In the genomic region with DNA sequence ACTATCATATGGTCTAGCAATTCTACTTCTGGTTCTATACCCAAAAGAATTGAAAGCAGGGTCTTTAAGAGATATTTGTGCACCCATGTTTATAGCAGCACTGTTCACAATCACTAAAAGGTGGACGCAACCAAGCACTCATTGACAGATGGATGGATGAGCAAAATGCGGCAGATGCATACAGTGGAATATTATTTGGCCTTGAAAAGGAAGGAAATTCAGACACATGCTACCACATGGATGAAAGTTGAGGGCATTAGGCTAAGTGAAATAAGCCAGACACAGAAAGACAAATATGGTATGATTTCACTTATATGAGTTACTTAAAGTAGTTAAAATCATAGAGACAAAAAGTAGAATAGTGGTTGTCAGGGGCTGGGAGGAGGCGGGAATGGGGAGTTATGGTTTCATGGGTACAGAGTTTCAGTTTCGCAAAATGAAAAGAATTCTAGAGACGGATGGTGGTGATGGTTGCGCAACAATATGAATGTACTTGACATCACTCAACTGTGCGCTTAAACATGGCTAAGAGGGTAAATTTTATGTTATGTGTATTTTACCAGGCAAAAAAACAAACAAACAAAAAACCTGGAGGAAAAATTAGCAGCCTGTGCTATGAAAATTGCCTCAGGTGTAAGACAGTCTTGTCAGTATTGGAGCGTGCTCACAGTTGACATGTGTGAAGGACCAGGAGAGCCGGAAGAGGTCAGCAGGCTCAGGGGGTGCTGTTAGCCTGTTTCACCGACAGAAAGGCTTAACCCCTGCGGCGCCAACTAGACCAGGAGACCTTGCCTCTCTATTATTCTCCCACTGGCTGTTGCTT, we compare ENCODE assay signal across 13 cellular contexts. TPM values are rescaled to one million over a fixed set of nuclear protein-coding genes. Genes with fewer than 3 reads are reported as not detected.
DNase-seq lines count a peak whose midpoint lies in the region; ATAC-seq and TF ChIP-seq lines count a peak whose summit lies in the region.
"Had no signal": no experiment of that assay in that cellular context is flagged by ENCODE, and none has a peak within 500 bp of the region (broad histone marks: within the 10 kb centered on the region; RNA-seq: fewer than 3 reads in every experiment).

No MANE protein-coding gene starts in this region.

- H3K27ac Mint-ChIP-seq in activated T-helper 1 cell treated with anti-CD3 and anti-CD28 coated beads, Interleukin-12 subunit alpha, Interleukin-12 subunit beta, Interleukin-2, Interleukin-4 antibody, amounts not matched to agents 30 ng/mL and 10 ng/mL and 1 ng/mL, durations not matched to agents 14 hours and 24 hours and 36 hours: peak overlapping the region; percentile 88
- peak overlapping the region; percentile 84 to 100 (median 95) for H3K27ac Mint-ChIP-seq in naive thymus-derived CD4-positive, alpha-beta T cell

- H3K27ac ChIP-seq in naive thymus-derived CD4-positive, alpha-beta T cell (ENCODE audit: low read depth, low read length): peak overlapping the region; percentile 96
- H3K27ac ChIP-seq: esophagus muscularis mucosa, vagina had no signal

- H3K4me3 ChIP-seq in NB4 (ENCODE audit: low read depth, low read length): no peak overlapping the region
- peak overlapping the region; percentile 35 for H3K4me3 ChIP-seq in naive thymus-derived CD4-positive, alpha-beta T cell (ENCODE audit: low read length)
- H3K4me3 ChIP-seq: esophagus muscularis mucosa, vagina had no signal

- intact Hi-C loops in activated T-helper 1 cell treated with anti-CD3 and anti-CD28 coated beads, Interleukin-12 subunit alpha, Interleukin-12 subunit beta, Interleukin-2, Interleukin-4 antibody, amounts not matched to agents 30 ng/mL and 10 ng/mL and 1 ng/mL, durations not matched to agents 14 hours and 24 hours and 36 hours (cut with micrococcal nuclease): loop anchor here (1.0 to 2.0 kb wide), 7 partner anchors 9 to 271 kb away; a partner anchor contains a TSS
- intact Hi-C loops in naive thymus-derived CD4-positive, alpha-beta T cell (cut with micrococcal nuclease): loop anchor here (1.0 to 5.0 kb wide), 7 partner anchors 7 to 45 kb away; a partner anchor contains a TSS

- no peaks in the 10 kb centered on the region for H3K9me3 ChIP-seq in naive thymus-derived CD4-positive, alpha-beta T cell (ENCODE audit: control insufficient read depth in 2 of 3, low read length in 3 of 3)
- H3K9me3 ChIP-seq: esophagus muscularis mucosa, vagina had no signal

- H3K9me3 Mint-ChIP-seq in activated T-helper 1 cell treated with anti-CD3 and anti-CD28 coated beads, Interleukin-12 subunit alpha, Interleukin-12 subunit beta, Interleukin-2, Interleukin-4 antibody, amounts not matched to agents 30 ng/mL and 10 ng/mL and 1 ng/mL, durations not matched to agents 14 hours and 24 hours and 36 hours: no peaks in the 10 kb centered on the region
- peaks cover 0 to 1% (median 0%) of the 10 kb centered on the region in 11 donors for H3K9me3 Mint-ChIP-seq in naive thymus-derived CD4-positive, alpha-beta T cell

- H3K36me3 Mint-ChIP-seq in activated T-helper 1 cell treated with anti-CD3 and anti-CD28 coated beads, Interleukin-12 subunit alpha, Interleukin-12 subunit beta, Interleukin-2, Interleukin-4 antibody, amounts not matched to agents 30 ng/mL and 10 ng/mL and 1 ng/mL, durations not matched to agents 14 hours and 24 hours and 36 hours (ENCODE audit: low read depth): peaks cover 54% of the 10 kb centered on the region
- peaks cover 0 to 44% (median 16%) of the 10 kb centered on the region in 5 donors for H3K36me3 Mint-ChIP-seq in naive thymus-derived CD4-positive, alpha-beta T cell

- peak; percentile 42 for ATAC-seq in naive thymus-derived CD4-positive, alpha-beta T cell
- ATAC-seq in HG03520 (IDR thresholded peaks at IDR 0.05; ENCODE audit: unreplicated experiment) (no peak), GM18873 (IDR thresholded peaks at IDR 0.05; ENCODE audit: low FRiP score, unreplicated experiment) (no peak)

- in situ Hi-C loops in G401 (cut with HindIII; ENCODE audit: low sequenced_read_pairs): no loop called here

- H3K36me3 ChIP-seq in naive thymus-derived CD4-positive, alpha-beta T cell (ENCODE audit: control insufficient read depth in 2 of 3, insufficient read depth in 3 of 3, low read length in 3 of 3): peaks cover 12 to 33% (median 13%) of the 10 kb centered on the region in 3 experiments
- H3K36me3 ChIP-seq: esophagus muscularis mucosa, vagina had no signal

- TF ChIP-seq CTCF in NB4 (IDR thresholded peaks at IDR 0.05; ENCODE audit: low read depth, low read length): no peak

- no peaks in the 10 kb centered on the region for H3K27me3 Mint-ChIP-seq in activated T-helper 1 cell treated with anti-CD3 and anti-CD28 coated beads, Interleukin-12 subunit alpha, Interleukin-12 subunit beta, Interleukin-2, Interleukin-4 antibody, amounts not matched to agents 30 ng/mL and 10 ng/mL and 1 ng/mL, durations not matched to agents 14 hours and 24 hours and 36 hours (ENCODE audit: insufficient read depth)
- H3K27me3 Mint-ChIP-seq in naive thymus-derived CD4-positive, alpha-beta T cell: no peaks in the 10 kb centered on the region

- DNase-seq in G401 (ENCODE audit: low spot score) (peak; percentile 56), NB4 (ENCODE audit: low read depth) (peak; percentile 26), HK-2 (ENCODE audit: unreplicated experiment) (no peak), NCI-H2029 treated with DMSO at 0.1 percent for 48 hours (lab: John Stamatoyannopoulos, UW) (no peak)
- DNase-seq in activated T-helper 1 cell treated with anti-CD3 and anti-CD28 coated beads, Interleukin-12 subunit alpha, Interleukin-12 subunit beta, Interleukin-2, Interleukin-4 antibody, amounts not matched to agents 30 ng/mL and 10 ng/mL and 1 ng/mL, durations not matched to agents 14 hours and 24 hours and 36 hours (ENCODE audit: low spot score): no peak
- peak in 6 of 9 donors; percentile 46 to 69 (median 54) for DNase-seq in naive thymus-derived CD4-positive, alpha-beta T cell
- DNase-seq: OCI-M1 had no signal

- CTCF ChIA-PET in naive thymus-derived CD4-positive, alpha-beta T cell (lab: Charles Lee): interaction anchor here (1.6 to 1.8 kb wide), 2 partner anchors 14 kb away, joined by 4 to 7 read pairs; no protein-coding TSS in a partner anchor

- H3K4me1 ChIP-seq in naive thymus-derived CD4-positive, alpha-beta T cell (ENCODE audit: control insufficient read depth in 2 of 2, insufficient read depth in 2 of 2, low read length in 2 of 2): peaks cover 49 to 94% of the 10 kb centered on the region in 2 donors
- H3K4me1 ChIP-seq: esophagus muscularis mucosa, vagina had no signal

- no peak for TF ChIP-seq POLR2A in NB4 (IDR thresholded peaks at IDR 0.05; ENCODE audit: extremely low read depth, insufficient read length)

- H3K27me3 ChIP-seq in naive thymus-derived CD4-positive, alpha-beta T cell (ENCODE audit: control insufficient read depth in 2 of 2, insufficient read depth in 2 of 2, low read length in 2 of 2): no peaks in the 10 kb centered on the region
- H3K27me3 ChIP-seq: vagina had no signal

- H3K4me3 Mint-ChIP-seq in activated T-helper 1 cell treated with anti-CD3 and anti-CD28 coated beads, Interleukin-12 subunit alpha, Interleukin-12 subunit beta, Interleukin-2, Interleukin-4 antibody, amounts not matched to agents 30 ng/mL and 10 ng/mL and 1 ng/mL, durations not matched to agents 14 hours and 24 hours and 36 hours: peak overlapping the region; percentile 70
- H3K4me3 Mint-ChIP-seq in naive thymus-derived CD4-positive, alpha-beta T cell: peak overlapping the region; percentile 75 to 88 (median 82)

- POLR2A ChIA-PET in naive thymus-derived CD4-positive, alpha-beta T cell (lab: Charles Lee): interaction anchor here (0.8 to 11.8 kb wide), 18 partner anchors 8 to 230 kb away, joined by 3 to 181 read pairs (median 8); a partner anchor contains a TSS

- H3K4me1 Mint-ChIP-seq in activated T-helper 1 cell treated with anti-CD3 and anti-CD28 coated beads, Interleukin-12 subunit alpha, Interleukin-12 subunit beta, Interleukin-2, Interleukin-4 antibody, amounts not matched to agents 30 ng/mL and 10 ng/mL and 1 ng/mL, durations not matched to agents 14 hours and 24 hours and 36 hours (ENCODE audit: low read depth): peaks cover 92% of the 10 kb centered on the region
- peaks cover 71 to 100% (median 95%) of the 10 kb centered on the region in 7 donors for H3K4me1 Mint-ChIP-seq in naive thymus-derived CD4-positive, alpha-beta T cell

RNA-seq across cellular contexts. Expression of a gene that starts 26.5 kb away (rescaled TPM):
- 9.3 and 11.3 TPM in 2 replicates for total RNA-seq in G401 (2014; rRNA removed; shearing (Covaris generic))
- 237 and 238 TPM in 2 replicates for total RNA-seq in activated T-helper 1 cell treated with anti-CD3 and anti-CD28 coated beads, Interleukin-12 subunit alpha, Interleukin-12 subunit beta, Interleukin-2, Interleukin-4 antibody, amounts not matched to agents 30 ng/mL and 10 ng/mL and 1 ng/mL, durations not matched to agents 14 hours and 24 hours and 36 hours
- total RNA-seq in naive thymus-derived CD4-positive, alpha-beta T cell: 100 to 1,000 TPM; 246 to 476 (median 336) TPM
- 100 to 1,000 TPM; 352 to 437 TPM for polyA plus RNA-seq in naive thymus-derived CD4-positive, alpha-beta T cell
- total RNA-seq: kidney epithelial cell, osteocyte had no signal

Comparison
In these comparisons a context has a peak if more than half of its experiments do, and no peak if none do; other contexts are left out.
1. DNase-seq: peak in G401 (single experiment), NB4 (single experiment) and naive thymus-derived CD4-positive, alpha-beta T cell (6 of 9); none in activated T-helper 1 cell treated with anti-CD3 and anti-CD28 coated beads, Interleukin-12 subunit alpha, Interleukin-12 subunit beta, Interleukin-2, Interleukin-4 antibody, amounts not matched to agents 30 ng/mL and 10 ng/mL and 1 ng/mL, durations not matched to agents 14 hours and 24 hours and 36 hours (single experiment), HK-2 (single experiment) and NCI-H2029 treated with DMSO at 0.1 percent for 48 hours (single experiment).
2. RNA of a gene that starts 26.5 kb away (total RNA-seq): 246 to 476 TPM in naive thymus-derived CD4-positive, alpha-beta T cell and 237 to 238 TPM in activated T-helper 1 cell treated with anti-CD3 and anti-CD28 coated beads, Interleukin-12 subunit alpha, Interleukin-12 subunit beta, Interleukin-2, Interleukin-4 antibody, amounts not matched to agents 30 ng/mL and 10 ng/mL and 1 ng/mL, durations not matched to agents 14 hours and 24 hours and 36 hours; 9.3 to 11.3 TPM in G401; every median in the first group is over 10 times any median in the second.